2 cellular contexts compared by ENCODE assay signal in genomic region chr3:115648559-115648958, GRCh38.
TF ChIP-seq lines count a peak whose summit lies in the region.

No MANE protein-coding gene starts in this region.

TF ChIP-seq in IMR-90, 13 proteins besides CTCF, POLR2A, EP300 and RAD21:
- no peak for TF ChIP-seq ELK1 (IDR thresholded peaks at IDR 0.05; ENCODE audit: borderline replicate concordance, low read depth, low read length)
- no peak for TF ChIP-seq SMC3 (IDR thresholded peaks at IDR 0.05; ENCODE audit: low read depth, low read length)
- TF ChIP-seq FOS (IDR thresholded peaks at IDR 0.05; ENCODE audit: low read depth, low read length), result no peak
- TF ChIP-seq MAFK (IDR thresholded peaks at IDR 0.05; ENCODE audit: low read depth, low read length), result no peak

TF ChIP-seq in endothelial cell of umbilical vein, 7 proteins besides CTCF, POLR2A, EP300 and RAD21:
- TF ChIP-seq FOS (IDR thresholded peaks at IDR 0.05; ENCODE audit: borderline replicate concordance, insufficient read depth, low read length), result peak; percentile 49
- no peak for TF ChIP-seq MAX (IDR thresholded peaks at IDR 0.05; ENCODE audit: insufficient read depth, insufficient read length)
